In the genomic region with DNA sequence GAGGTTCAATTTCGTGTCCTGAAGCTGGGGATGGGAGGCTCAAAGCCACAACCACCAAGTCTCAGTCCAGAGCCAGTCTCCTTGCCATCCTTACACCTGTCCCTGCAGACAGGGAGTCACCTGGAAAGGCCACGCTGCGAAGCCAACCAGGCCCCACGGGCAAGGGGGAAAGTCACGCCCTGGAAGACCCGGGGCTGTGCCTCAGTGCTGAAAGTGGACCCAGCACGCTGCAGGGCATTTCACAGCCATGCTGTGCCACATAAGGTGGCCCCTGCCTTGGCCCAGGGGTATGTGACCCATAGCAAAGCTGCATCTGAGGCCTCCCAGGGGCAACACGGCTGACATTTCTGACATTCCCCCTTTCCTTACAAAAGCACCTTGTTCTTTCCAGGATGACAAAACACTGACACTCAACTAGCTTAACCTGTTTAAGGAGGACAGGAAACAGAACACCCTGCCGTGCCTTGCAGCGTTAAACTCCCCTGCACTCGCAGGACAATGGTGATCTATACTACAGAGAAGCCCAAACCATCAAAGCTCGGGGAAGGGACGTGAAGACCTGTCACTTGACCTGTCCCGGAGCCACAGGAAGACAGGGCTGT, we compare ENCODE assay signal across 9 cellular contexts. TPM values are rescaled to one million over a fixed set of nuclear protein-coding genes. Genes with fewer than 3 reads are reported as not detected.
"Had no signal": no experiment of that assay in that cellular context is flagged by ENCODE, and none has a peak within 500 bp of the region (broad histone marks: within the 10 kb centered on the region; RNA-seq: fewer than 3 reads in every experiment).

No MANE protein-coding gene starts in this region.

- H3K4me1 ChIP-seq: lower lobe of right lung, tibial artery had no signal

- H3K4me3 ChIP-seq: lower lobe of right lung, skin epidermis, tibial artery had no signal

- H3K27ac ChIP-seq: lower lobe of right lung, neutrophil, tibial artery had no signal

- DNase-seq: cortex of kidney, lower lobe of right lung, posterior cingulate gyrus, tibial artery had no signal

- ATAC-seq: lower lobe of right lung had no signal

- H3K9me3 ChIP-seq: lower lobe of right lung, neutrophil, tibial artery had no signal

- H3K27me3 ChIP-seq: neutrophil, tibial artery had no signal

RNA-seq across cellular contexts. Expression of gene CALR3, which starts 31.5 kb away (rescaled TPM):
- total RNA-seq: lower lobe of right lung; mononuclear cell; naive thymus-derived CD4-positive, alpha-beta T cell; T-helper 1 cell treated with Interleukin-12 subunit alpha and Interleukin-12 subunit beta and Interleukin-4 antibody, amounts not matched to agents 30 ng/mL and 1 ng/mL, for 36 hours had no signal
- polyA plus RNA-seq: naive thymus-derived CD4-positive, alpha-beta T cell had no signal
